Comparison of ENCODE assay signal across 20 cellular contexts in genomic region chr2:237128845-237129592, GRCh38. TPM values are rescaled to one million over a fixed set of nuclear protein-coding genes. Genes with fewer than 3 reads are reported as not detected.
DNase-seq lines count a peak whose midpoint lies in the region; ATAC-seq, FAIRE-seq and TF ChIP-seq lines count a peak whose summit lies in the region.
"Had no signal": no experiment of that assay in that cellular context is flagged by ENCODE, and none has a peak within 500 bp of the region (broad histone marks: within the 10 kb centered on the region; RNA-seq: fewer than 3 reads in every experiment).

No MANE protein-coding gene starts in this region.

- no peak overlapping the region for H2BK5ac ChIP-seq in mesendoderm (ENCODE audit: low read length)

- H3K4me1 ChIP-seq in HepG2 (ENCODE audit: insufficient read depth, low read length) (peaks cover 21% of the 10 kb centered on the region), right lobe of liver (no peaks in the 10 kb centered on the region), psoas muscle (peaks cover 4% of the 10 kb centered on the region), mesendoderm (ENCODE audit: control insufficient read depth, low read depth, low read length) (no peaks in the 10 kb centered on the region)
- H3K4me1 ChIP-seq: BLaER1, pancreas had no signal

- TF ChIP-seq POLR2A in HepG2 (IDR thresholded peaks at IDR 0.05; ENCODE audit: insufficient read depth in 1 of 2, low read depth in 2 of 2, low read length in 2 of 2) (no peak), right lobe of liver (IDR thresholded peaks at IDR 0.05) (no peak)

- H3K4me2 ChIP-seq in HepG2 (ENCODE audit: low read depth, low read length) (no peak overlapping the region), mesendoderm (ENCODE audit: low read length) (no peak overlapping the region)
- H3K4me2 ChIP-seq: BLaER1 had no signal

- H4K20me1 ChIP-seq in HepG2 (ENCODE audit: insufficient read depth, low read length), result no peaks in the 10 kb centered on the region
- H4K20me1 ChIP-seq: BLaER1 had no signal

- no peak for DNase-seq in HepG2 (ENCODE audit: low spot score)
- no peak for DNase-seq in right lobe of liver
- peak; percentile 47 for DNase-seq in coronary artery (ENCODE audit: low spot score)
- no peak for DNase-seq in psoas muscle
- no peak for DNase-seq in mesendoderm
- no peak for DNase-seq in T-helper 2 cell treated with Interferon-gamma antibody and Interleukin-4, amounts not matched to agents 5 μg/mL and 100 μg/mL, for 36 hours (ENCODE audit: low spot score)
- no peak for DNase-seq in NCI-H1436 (lab: John Stamatoyannopoulos, UW)
- DNase-seq: activated effector memory CD4-positive, alpha-beta T cell treated with anti-CD3 and anti-CD28 coated beads, Interleukin-2, amount 50 U/mL, for 16 hours; activated T-cell treated with anti-CD3 and anti-CD28 coated beads, Interleukin-2, amount 50 U/mL, for 1 hour; KBM-7; NCI-H1105 treated with DMSO at 0.1 percent for 48 hours; NCI-H2081 treated with DMSO at 0.1 percent for 48 hours; NCI-H774; stimulated activated naive B cell treated with anti-CD40 and anti-IgM and Interleukin-4, amounts not matched to agents 10 μg/mL and 1 μg/mL and 100 μg/mL, for 72 hours had no signal

- POLR2A ChIA-PET in HepG2 (lab: Yijun Ruan, JAX), result no interaction called here

- peak; percentile 39 for FAIRE-seq in HepG2 (lab: Jason Lieb, UNC)
- FAIRE-seq: A204.1 had no signal

- TF ChIP-seq EP300 in HepG2 (IDR thresholded peaks at IDR 0.05; ENCODE audit: low read depth in 2 of 2, low read length in 2 of 2) (no peak), HepG2 (CRISPR knock-in tag; IDR thresholded peaks at IDR 0.05; ENCODE audit: borderline replicate concordance) (no peak)

- 75% methylated on average over 10 of the region's 10 CpGs for WGBS in HepG2 (ENCODE audit: low lambda C conversion rate)
- 91% methylated on average over 9 of the region's 10 CpGs for WGBS in right lobe of liver (ENCODE audit: insufficient coverage, low coverage, low lambda C conversion rate, missing lambda C conversion rate)
- WGBS in psoas muscle, 3 donors, result 95 to 96% (median 95%) methylated on average over 10 of the region's 10 CpGs
- 100% methylated on average over 2 of the region's 10 CpGs for WGBS in mesendoderm (ENCODE audit: extremely low coverage, insufficient coverage, low lambda C conversion rate)

- no TSS peak for BruUV-seq in HepG2 (replicated peaks; lab: Mats Ljungman, UMichigan)

- H2BK120ac ChIP-seq in mesendoderm (ENCODE audit: low read depth, low read length), result no peak overlapping the region

- H3K9me3 ChIP-seq in HepG2 (ENCODE audit: low read length) (peaks cover 21% of the 10 kb centered on the region; the same call in 1 of the 2 replicates), right lobe of liver (no peaks in the 10 kb centered on the region), psoas muscle (no peaks in the 10 kb centered on the region)
- H3K9me3 ChIP-seq: BLaER1, pancreas, right atrium auricular region had no signal

- H3K9ac ChIP-seq in HepG2 (ENCODE audit: insufficient read depth, low read depth, low read length) (no peak overlapping the region), mesendoderm (ENCODE audit: low read length) (no peak overlapping the region)
- H3K9ac ChIP-seq: BLaER1 had no signal

- no peak overlapping the region for H3K18ac ChIP-seq in mesendoderm (ENCODE audit: low read length)

- H4K5ac ChIP-seq in mesendoderm (ENCODE audit: low read length), result no peak overlapping the region

- no peak overlapping the region for H3K27ac ChIP-seq in HepG2 (ENCODE audit: extremely low read length, insufficient read depth, low read length)
- no peak overlapping the region for H3K27ac ChIP-seq in right lobe of liver
- H3K27ac ChIP-seq in coronary artery, result peak overlapping the region in 1 of 2 donors; percentile 51
- peak overlapping the region; percentile 30 for H3K27ac ChIP-seq in psoas muscle
- no peak overlapping the region for H3K27ac ChIP-seq in mesendoderm (ENCODE audit: low read depth, low read length)
- H3K27ac ChIP-seq: BLaER1 had no signal

- H3K4me1 Mint-ChIP-seq in T-helper 2 cell treated with Interferon-gamma antibody and Interleukin-4, amounts not matched to agents 5 μg/mL and 100 μg/mL, for 36 hours (ENCODE audit: low read depth), result no peaks in the 10 kb centered on the region
- H3K4me1 Mint-ChIP-seq: stimulated activated naive B cell treated with anti-CD40 and anti-IgM and Interleukin-4, amounts not matched to agents 10 μg/mL and 1 μg/mL and 100 μg/mL, for 72 hours had no signal

- no peak overlapping the region for H3K4me3 ChIP-seq in HepG2 (replicated peaks in 1 of 3; ENCODE audit: insufficient read depth in 1 of 3, low read depth in 2 of 3, low read length in 3 of 3)
- H3K4me3 ChIP-seq in right lobe of liver, result no peak overlapping the region
- H3K4me3 ChIP-seq in coronary artery, result no peak overlapping the region
- no peak overlapping the region for H3K4me3 ChIP-seq in psoas muscle
- H3K4me3 ChIP-seq in mesendoderm (ENCODE audit: low read length), result no peak overlapping the region
- H3K4me3 ChIP-seq: BLaER1, pancreas, right atrium auricular region had no signal

- no peak overlapping the region for H3K56ac ChIP-seq in mesendoderm (ENCODE audit: low read length)

- no peaks in the 10 kb centered on the region for H3K27me3 ChIP-seq in HepG2 (ENCODE audit: control insufficient read depth in 1 of 2, insufficient read depth in 2 of 2, low read length in 2 of 2)
- no peaks in the 10 kb centered on the region for H3K27me3 ChIP-seq in right lobe of liver
- no peaks in the 10 kb centered on the region for H3K27me3 ChIP-seq in psoas muscle (ENCODE audit: insufficient read depth in 3 of 3, low read length in 2 of 3)
- no peaks in the 10 kb centered on the region for H3K27me3 ChIP-seq in mesendoderm (ENCODE audit: insufficient read depth, low read length, poor library complexity)
- H3K27me3 ChIP-seq: BLaER1, pancreas, right atrium auricular region had no signal

- no peaks in the 10 kb centered on the region for H3K79me2 ChIP-seq in HepG2 (ENCODE audit: insufficient read depth, low read length)
- H3K79me2 ChIP-seq in mesendoderm (ENCODE audit: control insufficient read depth, insufficient read depth, low read length), result no peaks in the 10 kb centered on the region

- no peaks in the 10 kb centered on the region for H3K79me1 ChIP-seq in mesendoderm (ENCODE audit: low read length)

- no peak overlapping the region for H3K27ac Mint-ChIP-seq in T-helper 2 cell treated with Interferon-gamma antibody and Interleukin-4, amounts not matched to agents 5 μg/mL and 100 μg/mL, for 36 hours
- H3K27ac Mint-ChIP-seq: nephron; stimulated activated naive B cell treated with anti-CD40 and anti-IgM and Interleukin-4, amounts not matched to agents 10 μg/mL and 1 μg/mL and 100 μg/mL, for 72 hours had no signal

- H3K4ac ChIP-seq in mesendoderm (ENCODE audit: low read depth, low read length), result no peak overlapping the region

- H3K9me3 Mint-ChIP-seq in T-helper 2 cell treated with Interferon-gamma antibody and Interleukin-4, amounts not matched to agents 5 μg/mL and 100 μg/mL, for 36 hours, result no peaks in the 10 kb centered on the region
- H3K9me3 Mint-ChIP-seq: nephron; stimulated activated naive B cell treated with anti-CD40 and anti-IgM and Interleukin-4, amounts not matched to agents 10 μg/mL and 1 μg/mL and 100 μg/mL, for 72 hours had no signal

- ATAC-seq in HepG2, result no peak
- no peak for ATAC-seq in right lobe of liver
- ATAC-seq in psoas muscle, result no peak
- ATAC-seq in GM21423 (IDR thresholded peaks at IDR 0.05; ENCODE audit: unreplicated experiment), result no peak
- ATAC-seq: stimulated activated naive B cell treated with anti-CD40 and anti-IgM and Interleukin-4, amounts not matched to agents 10 μg/mL and 1 μg/mL and 100 μg/mL, for 72 hours had no signal

- no peak overlapping the region for H2AK5ac ChIP-seq in mesendoderm (ENCODE audit: low read length)

- H3K27me3 Mint-ChIP-seq in T-helper 2 cell treated with Interferon-gamma antibody and Interleukin-4, amounts not matched to agents 5 μg/mL and 100 μg/mL, for 36 hours (ENCODE audit: low read depth), result no peaks in the 10 kb centered on the region
- H3K27me3 Mint-ChIP-seq: stimulated activated naive B cell treated with anti-CD40 and anti-IgM and Interleukin-4, amounts not matched to agents 10 μg/mL and 1 μg/mL and 100 μg/mL, for 72 hours had no signal

- intact Hi-C loops in HepG2 (cut with micrococcal nuclease; ENCODE audit: unreplicated experiment), result no loop called here
- intact Hi-C loops in right lobe of liver (cut with DNase I), result no loop called here
- intact Hi-C loops in psoas muscle (cut with DNase I), result loop anchor here in 1 of 2 donors (10.0 kb wide), 1 partner anchor 436 kb away; the partner anchor contains the start of gene PRLH

- H2BK15ac ChIP-seq in mesendoderm (replicated peaks; ENCODE audit: low read depth), result no peak overlapping the region

- in situ Hi-C loops in HepG2 (cut with HindIII; ENCODE audit: extremely low pct_ligation_motif_present, low pct_unique_long_range_greater_than_20kb), result no loop called here

- CTCF ChIA-PET in HepG2 (lab: Yijun Ruan, JAX; ENCODE audit: low intra/inter-chr PET ratio, low total read pairs), result no interaction called here

- TF ChIP-seq CTCF in HepG2 (CRISPR knock-in tag; IDR thresholded peaks at IDR 0.05), result no peak
- TF ChIP-seq CTCF in right lobe of liver (IDR thresholded peaks at IDR 0.05), result no peak
- TF ChIP-seq CTCF in coronary artery (IDR thresholded peaks at IDR 0.05), result no peak
- TF ChIP-seq CTCF in psoas muscle (IDR thresholded peaks at IDR 0.05), result no peak

- H3K36me3 ChIP-seq in HepG2 (replicated peaks in 1 of 2; ENCODE audit: control insufficient read depth in 1 of 2, insufficient read depth in 2 of 2, low read length in 2 of 2) (no peaks in the 10 kb centered on the region), right lobe of liver (no peaks in the 10 kb centered on the region), psoas muscle (ENCODE audit: insufficient read depth in 1 of 2, low read depth in 1 of 2) (no peaks in the 10 kb centered on the region), mesendoderm (ENCODE audit: control insufficient read depth, insufficient read depth, low read length) (no peaks in the 10 kb centered on the region)
- H3K36me3 ChIP-seq: BLaER1, pancreas, right atrium auricular region had no signal

- no peak overlapping the region for H3K4me3 Mint-ChIP-seq in T-helper 2 cell treated with Interferon-gamma antibody and Interleukin-4, amounts not matched to agents 5 μg/mL and 100 μg/mL, for 36 hours
- H3K4me3 Mint-ChIP-seq: nephron; stimulated activated naive B cell treated with anti-CD40 and anti-IgM and Interleukin-4, amounts not matched to agents 10 μg/mL and 1 μg/mL and 100 μg/mL, for 72 hours had no signal

- H3K36me3 Mint-ChIP-seq in T-helper 2 cell treated with Interferon-gamma antibody and Interleukin-4, amounts not matched to agents 5 μg/mL and 100 μg/mL, for 36 hours (ENCODE audit: low read depth), result no peaks in the 10 kb centered on the region
- H3K36me3 Mint-ChIP-seq: stimulated activated naive B cell treated with anti-CD40 and anti-IgM and Interleukin-4, amounts not matched to agents 10 μg/mL and 1 μg/mL and 100 μg/mL, for 72 hours had no signal

- TF ChIP-seq RAD21 in HepG2 (CRISPR knock-in tag; IDR thresholded peaks at IDR 0.05), result no peak

- H4K8ac ChIP-seq in mesendoderm (ENCODE audit: low read depth, low read length), result no peak overlapping the region

- H3K23ac ChIP-seq in mesendoderm (ENCODE audit: low read length), result no peak overlapping the region

- H2AFZ ChIP-seq in HepG2 (ENCODE audit: low read length), result no peak overlapping the region

RNA-seq across cellular contexts. Expression of gene COPS8, which starts 43.3 kb away (rescaled TPM):
- total RNA-seq in HepG2 (2016; rRNA removed; fragmentation: Illumina TruSeq; extraction: Trizol), result 96.6 and 154 TPM in 2 replicates
- total RNA-seq in HepG2 (2016; cell fraction: cytosol; rRNA removed; fragmentation: Illumina TruSeq; extraction: Trizol; ENCODE audit: low read depth), result 20.8 and 24.2 TPM in 2 replicates
- total RNA-seq in HepG2 (2016; cell fraction: insoluble cytoplasmic fraction; rRNA removed; fragmentation: Illumina TruSeq; extraction: Trizol), result 99.8 and 164 TPM in 2 replicates
- 48.0 and 50.2 TPM in 2 replicates for total RNA-seq in HepG2 (2016; cell fraction: membrane; rRNA removed; fragmentation: Illumina TruSeq; extraction: Trizol)
- total RNA-seq in HepG2 (2016; cell fraction: nucleus; rRNA removed; fragmentation: Illumina TruSeq; extraction: Trizol), result 55.6 and 64.2 TPM in 2 replicates
- 64.8 and 86.3 TPM in 2 replicates for polyA plus RNA-seq in HepG2 (2011; rRNA removed)
- 40.8 and 66.4 TPM in 2 replicates for polyA plus RNA-seq in HepG2 (2011; cell fraction: cytosol; rRNA removed)
- polyA plus RNA-seq in HepG2 (2011; cell fraction: nucleus; rRNA removed), result 26.2 and 33.6 TPM in 2 replicates
- polyA plus RNA-seq in HepG2 (2012), result 31.5 and 57.8 TPM in 2 replicates
- 26.2 and 26.4 TPM in 2 replicates for polyA plus RNA-seq in HepG2 (2016; cell fraction: cytosol; fragmentation: Illumina TruSeq; extraction: Trizol; ENCODE audit: low read depth)
- 193 and 198 TPM in 2 replicates for polyA plus RNA-seq in HepG2 (2016; cell fraction: insoluble cytoplasmic fraction; fragmentation: Illumina TruSeq; extraction: Trizol; ENCODE audit: low read depth)
- polyA plus RNA-seq in HepG2 (2016; cell fraction: membrane; fragmentation: Illumina TruSeq; extraction: Trizol; ENCODE audit: low read depth), result 44.7 and 48.2 TPM in 2 replicates
- polyA plus RNA-seq in HepG2 (2016; cell fraction: nucleus; fragmentation: Illumina TruSeq; extraction: Trizol; ENCODE audit: insufficient read depth, low read depth), result 75.7 and 79.5 TPM in 2 replicates
- polyA minus RNA-seq in HepG2 (2011; rRNA and poly(A)+ RNA removed; ENCODE audit: low replicate concordance), result 12.8 and 16.1 TPM in 2 replicates
- polyA minus RNA-seq in HepG2 (2011; cell fraction: cytosol; rRNA and poly(A)+ RNA removed), result 35.9 and 41.2 TPM in 2 replicates
- polyA minus RNA-seq in HepG2 (2011; cell fraction: nucleus; rRNA and poly(A)+ RNA removed), result 60.4 and 62.8 TPM in 2 replicates
- total RNA-seq in right lobe of liver, result 10 to 100 TPM; 14.3 to 51.5 (median 18.0) TPM
- total RNA-seq in psoas muscle, result 100 to 1,000 TPM in 3 of 4 donors, 10 to 100 TPM in 1; 77.1 to 218 (median 146) TPM
- 100 to 1,000 TPM; 190 to 427 (median 312) TPM for polyA plus RNA-seq in psoas muscle
- polyA plus RNA-seq in mesendoderm (2013, experiment 1 of 2), result 38.2 TPM
- 38.0 TPM for polyA plus RNA-seq in mesendoderm (2013, experiment 2 of 2)
